ENCODE assay signal across 34 cellular contexts in genomic region chr1:36639461-36639860, GRCh38.
"Had no signal": no experiment of that assay in that cellular context is flagged by ENCODE, and none has a peak within 500 bp of the region (broad histone marks: within the 10 kb centered on the region; RNA-seq: fewer than 3 reads in every experiment).

No MANE protein-coding gene starts in this region.

- DNase-seq: activated B cell treated with CpG ODN at 0.5 μM for 24 hours; activated CD4-positive, alpha-beta memory T cell treated with anti-CD3 and anti-CD28 coated beads for 36 hours; activated CD4-positive, alpha-beta T cell treated with anti-CD3 and anti-CD28 coated beads for 4 hours; activated CD4-positive, alpha-beta T cell treated with anti-CD3 and anti-CD28 coated beads, Interleukin-2, amount 10 ng/mL, durations not matched to agents 24 days and 14 days; activated CD4-positive, alpha-beta T cell treated with anti-CD3 and anti-CD28 coated beads, Interleukin-2, amount 50 U/mL, for 1 hour; activated CD4-positive, alpha-beta T cell treated with anti-CD3 and anti-CD28 coated beads, Interleukin-2, amount 50 U/mL, for 4 hours; activated CD4-positive, CD25-positive, alpha-beta regulatory T cell treated with anti-CD3 and anti-CD28 coated beads, Interleukin-2, amount 50 U/mL, for 72 hours; activated CD8-positive, alpha-beta memory T cell treated with anti-CD3 and anti-CD28 coated beads, Interleukin-2, amount 50 U/mL, for 4 hours; activated CD8-positive, alpha-beta T cell treated with anti-CD3 and anti-CD28 coated beads for 36 hours; activated effector memory CD4-positive, alpha-beta T cell treated with anti-CD3 and anti-CD28 coated beads, Interleukin-2, amount 50 U/mL, for 16 hours; activated gamma-delta T cell treated with Interleukin-2 at 50 U/mL for 16 hours; activated naive CD4-positive, alpha-beta T cell; activated naive CD4-positive, alpha-beta T cell treated with anti-CD3 and anti-CD28 coated beads for 36 hours; activated naive CD4-positive, alpha-beta T cell treated with anti-CD3 and anti-CD28 coated beads, Interleukin-2, amount 50 U/mL, for 16 hours; activated naive CD8-positive, alpha-beta T cell treated with anti-CD3 and anti-CD28 coated beads for 36 hours; activated T-cell treated with anti-CD3 and anti-CD28 coated beads for 4 hours; activated T-cell treated with anti-CD3 and anti-CD28 coated beads, Interleukin-2, amount 50 U/mL, for 1 hour; activated T-cell treated with anti-CD3 and anti-CD28 coated beads, Interleukin-2, amount 50 U/mL, for 4 hours; activated T-cell treated with anti-CD3 and anti-CD28 coated beads, Interleukin-2, amount 50 U/mL, for 72 hours; adrenal gland; amniotic stem cell; aorta; body of pancreas; brain microvascular endothelial cell; central memory CD4-positive, alpha-beta T cell; T-cell; T-helper 2 cell; T-helper 9 cell had no signal

- H3K4me1 ChIP-seq: adrenal gland, body of pancreas, breast epithelium had no signal

- H3K27ac Mint-ChIP-seq: activated B cell treated with CpG ODN at 0.5 μM for 24 hours; activated CD4-positive, alpha-beta memory T cell treated with anti-CD3 and anti-CD28 coated beads for 36 hours; activated CD4-positive, alpha-beta T cell treated with anti-CD3 and anti-CD28 coated beads, Interleukin-2, amount 10 ng/mL, durations not matched to agents 24 days and 14 days; activated CD8-positive, alpha-beta T cell treated with anti-CD3 and anti-CD28 coated beads for 36 hours; activated naive CD4-positive, alpha-beta T cell treated with anti-CD3 and anti-CD28 coated beads for 36 hours; activated naive CD4-positive, alpha-beta T cell treated with anti-CD3 and anti-CD28 coated beads, Interleukin-2, amount 50 U/mL, for 72 hours; activated naive CD8-positive, alpha-beta T cell treated with anti-CD3 and anti-CD28 coated beads for 36 hours; activated T-cell treated with anti-CD3 and anti-CD28 coated beads, Interleukin-2, amount 50 U/mL, for 72 hours; activated T-helper 1 cell treated with anti-CD3 and anti-CD28 coated beads, Interleukin-12 subunit alpha, Interleukin-12 subunit beta, Interleukin-2, Interleukin-4 antibody, amounts not matched to agents 30 ng/mL and 10 ng/mL and 1 ng/mL, durations not matched to agents 14 hours and 24 hours and 36 hours; activated T-helper 17 cell treated with anti-CD3 and anti-CD28 coated beads, Interleukin-2, amount 50 U/mL, for 72 hours; T-cell; T-helper 2 cell treated with Interferon-gamma antibody and Interleukin-4, amounts not matched to agents 5 μg/mL and 100 μg/mL, for 36 hours had no signal

- H3K9me3 ChIP-seq: adrenal gland, body of pancreas, breast epithelium had no signal

- H3K27me3 Mint-ChIP-seq: activated CD4-positive, alpha-beta memory T cell treated with anti-CD3 and anti-CD28 coated beads for 36 hours had no signal

- H3K27ac ChIP-seq: adrenal gland, body of pancreas, brain microvascular endothelial cell, breast epithelium, VCaP had no signal

- H3K9me3 Mint-ChIP-seq: activated B cell treated with CpG ODN at 0.5 μM for 24 hours; activated CD4-positive, alpha-beta memory T cell treated with anti-CD3 and anti-CD28 coated beads for 36 hours; activated CD4-positive, alpha-beta T cell treated with anti-CD3 and anti-CD28 coated beads, Interleukin-2, amount 10 ng/mL, durations not matched to agents 24 days and 14 days; activated CD8-positive, alpha-beta T cell treated with anti-CD3 and anti-CD28 coated beads for 36 hours; activated naive CD4-positive, alpha-beta T cell treated with anti-CD3 and anti-CD28 coated beads for 36 hours; activated naive CD4-positive, alpha-beta T cell treated with anti-CD3 and anti-CD28 coated beads, Interleukin-2, amount 50 U/mL, for 72 hours; activated naive CD8-positive, alpha-beta T cell treated with anti-CD3 and anti-CD28 coated beads for 36 hours; activated T-cell treated with anti-CD3 and anti-CD28 coated beads, Interleukin-2, amount 50 U/mL, for 4 hours; activated T-cell treated with anti-CD3 and anti-CD28 coated beads, Interleukin-2, amount 50 U/mL, for 72 hours; activated T-helper 1 cell treated with anti-CD3 and anti-CD28 coated beads, Interleukin-12 subunit alpha, Interleukin-12 subunit beta, Interleukin-2, Interleukin-4 antibody, amounts not matched to agents 30 ng/mL and 10 ng/mL and 1 ng/mL, durations not matched to agents 14 hours and 24 hours and 36 hours; activated T-helper 17 cell treated with anti-CD3 and anti-CD28 coated beads, Interleukin-2, amount 50 U/mL, for 72 hours; T-cell; T-helper 2 cell treated with Interferon-gamma antibody and Interleukin-4, amounts not matched to agents 5 μg/mL and 100 μg/mL, for 36 hours had no signal

- ATAC-seq: activated CD8-positive, alpha-beta T cell treated with anti-CD3 and anti-CD28 coated beads for 36 hours; activated naive CD4-positive, alpha-beta T cell treated with anti-CD3 and anti-CD28 coated beads, Interleukin-2, amount 50 U/mL, for 72 hours; activated T-cell treated with anti-CD3 and anti-CD28 coated beads, Interleukin-2, amount 50 U/mL, for 4 hours; activated T-cell treated with anti-CD3 and anti-CD28 coated beads, Interleukin-2, amount 50 U/mL, for 72 hours; activated T-helper 17 cell treated with anti-CD3 and anti-CD28 coated beads, Interleukin-2, amount 50 U/mL, for 72 hours; body of pancreas; T-cell had no signal

- H3K36me3 ChIP-seq: adrenal gland, brain microvascular endothelial cell, breast epithelium had no signal

- H3K4me1 Mint-ChIP-seq: activated B cell treated with CpG ODN at 0.5 μM for 24 hours; activated CD4-positive, alpha-beta T cell treated with anti-CD3 and anti-CD28 coated beads, Interleukin-2, amount 10 ng/mL, durations not matched to agents 24 days and 14 days; activated naive CD8-positive, alpha-beta T cell treated with anti-CD3 and anti-CD28 coated beads for 36 hours; activated T-helper 17 cell treated with anti-CD3 and anti-CD28 coated beads, Interleukin-2, amount 50 U/mL, for 72 hours; T-cell had no signal

- H3K4me3 ChIP-seq: adrenal gland, body of pancreas, breast epithelium had no signal

- H3K36me3 Mint-ChIP-seq: activated CD4-positive, alpha-beta memory T cell treated with anti-CD3 and anti-CD28 coated beads for 36 hours; activated naive CD4-positive, alpha-beta T cell treated with anti-CD3 and anti-CD28 coated beads, Interleukin-2, amount 50 U/mL, for 72 hours; activated naive CD8-positive, alpha-beta T cell treated with anti-CD3 and anti-CD28 coated beads for 36 hours; T-cell had no signal

- H3K4me3 Mint-ChIP-seq: activated B cell treated with CpG ODN at 0.5 μM for 24 hours; activated CD4-positive, alpha-beta memory T cell treated with anti-CD3 and anti-CD28 coated beads for 36 hours; activated CD4-positive, alpha-beta T cell treated with anti-CD3 and anti-CD28 coated beads, Interleukin-2, amount 10 ng/mL, durations not matched to agents 24 days and 14 days; activated CD8-positive, alpha-beta T cell treated with anti-CD3 and anti-CD28 coated beads for 36 hours; activated naive CD4-positive, alpha-beta T cell treated with anti-CD3 and anti-CD28 coated beads for 36 hours; activated naive CD8-positive, alpha-beta T cell treated with anti-CD3 and anti-CD28 coated beads for 36 hours; activated T-cell treated with anti-CD3 and anti-CD28 coated beads, Interleukin-2, amount 50 U/mL, for 4 hours; activated T-cell treated with anti-CD3 and anti-CD28 coated beads, Interleukin-2, amount 50 U/mL, for 72 hours; activated T-helper 1 cell treated with anti-CD3 and anti-CD28 coated beads, Interleukin-12 subunit alpha, Interleukin-12 subunit beta, Interleukin-2, Interleukin-4 antibody, amounts not matched to agents 30 ng/mL and 10 ng/mL and 1 ng/mL, durations not matched to agents 14 hours and 24 hours and 36 hours; activated T-helper 17 cell treated with anti-CD3 and anti-CD28 coated beads, Interleukin-2, amount 50 U/mL, for 72 hours; T-cell; T-helper 2 cell treated with Interferon-gamma antibody and Interleukin-4, amounts not matched to agents 5 μg/mL and 100 μg/mL, for 36 hours had no signal

- H3K27me3 ChIP-seq: body of pancreas, brain microvascular endothelial cell, breast epithelium had no signal
